ENCODE assay signal across 8 cellular contexts in genomic region chr5:180352116-180352975, GRCh38. TPM values are rescaled to one million over a fixed set of nuclear protein-coding genes. Genes with fewer than 3 reads are reported as not detected.
A peak's percentile ranks its signal among the peaks of the same experiment; 100 is the strongest.
DNase-seq lines count a peak whose midpoint lies in the region; ATAC-seq and TF ChIP-seq lines count a peak whose summit lies in the region.

No MANE protein-coding gene starts in this region.

- no peak overlapping the region for H3K4me2 ChIP-seq in Karpas-422 (ENCODE audit: low read depth, low read length, poor library complexity, severe bottlenecking)

- TF ChIP-seq CTCF in CD14-positive monocyte (IDR thresholded peaks at IDR 0.05), result no peak

- H3K36me3 ChIP-seq in ectodermal cell (ENCODE audit: control insufficient read depth, insufficient read depth, low read length) (no peaks in the 10 kb centered on the region), Karpas-422 (ENCODE audit: insufficient read depth, low read length) (no peaks in the 10 kb centered on the region)

- WGBS in ectodermal cell, 2 experiments, result 1% methylated on average over 89 of the region's 89 CpGs

- no peaks in the 10 kb centered on the region for H3K9me3 ChIP-seq in ectodermal cell (ENCODE audit: control insufficient read depth, low read length)
- H3K9me3 ChIP-seq in Karpas-422 (ENCODE audit: low read length), result no peaks in the 10 kb centered on the region

- H4K20me1 ChIP-seq in Karpas-422 (ENCODE audit: insufficient read depth, low read depth, low read length), result no peaks in the 10 kb centered on the region

- no peak for ATAC-seq in GM19455 (IDR thresholded peaks at IDR 0.05; ENCODE audit: unreplicated experiment)

- H3K27ac ChIP-seq in ectodermal cell (ENCODE audit: insufficient read depth, low read depth, low read length, poor library complexity, severe bottlenecking) (no peak overlapping the region), Karpas-422 (ENCODE audit: low read length) (no peak overlapping the region)

- peaks cover 0 to 2% of the 10 kb centered on the region in 2 donors for H3K36me3 Mint-ChIP-seq in CD14-positive monocyte

- DNase-seq in CD14-positive monocyte (ENCODE audit: low spot score), result no peak
- DNase-seq in HuH-7 (ENCODE audit: low spot score), result peak; percentile 42
- peak; percentile 25 for DNase-seq in mucosa of gallbladder (ENCODE audit: low spot score)
- DNase-seq in Karpas-422, result no peak
- DNase-seq in ACHN, result no peak
- DNase-seq in ureter (ENCODE audit: low spot score), result no peak

- intact Hi-C loops in CD14-positive monocyte (cut with micrococcal nuclease), result no loop called here

- H3K4me1 Mint-ChIP-seq in CD14-positive monocyte, result peaks cover 10% of the 10 kb centered on the region

- H3K9me2 ChIP-seq in Karpas-422 (replicated peaks; ENCODE audit: insufficient read depth, low read length), result no peaks in the 10 kb centered on the region

- H3K9me3 Mint-ChIP-seq in CD14-positive monocyte, result peaks cover 0 to 19% (median 9%) of the 10 kb centered on the region in 7 donors

- no peak overlapping the region for H3K27ac Mint-ChIP-seq in CD14-positive monocyte

- H3K27me3 ChIP-seq in ectodermal cell (ENCODE audit: control insufficient read depth, insufficient read depth, low read length, poor library complexity, severe bottlenecking) (peaks cover 36% of the 10 kb centered on the region), Karpas-422 (ENCODE audit: low read length) (no peaks in the 10 kb centered on the region)

- no peak overlapping the region for H2AFZ ChIP-seq in Karpas-422 (ENCODE audit: low read length)

- peaks cover 59 to 88% (median 71%) of the 10 kb centered on the region in 3 donors for H3K27me3 Mint-ChIP-seq in CD14-positive monocyte (ENCODE audit: low read depth in 3 of 3)

- H3K4me1 ChIP-seq in ectodermal cell (ENCODE audit: control insufficient read depth, insufficient read depth, low read length) (peaks cover 25% of the 10 kb centered on the region), Karpas-422 (ENCODE audit: low read length) (no peaks in the 10 kb centered on the region)

- in situ Hi-C loops in ACHN (cut with HindIII; ENCODE audit: low pct_ligation_motif_present, low pct_unique_long_range_greater_than_20kb, low sequenced_read_pairs), result no loop called here

- peak overlapping the region; percentile 37 to 61 for H3K4me3 Mint-ChIP-seq in CD14-positive monocyte

- H3K4me3 ChIP-seq in ectodermal cell (ENCODE audit: insufficient read depth, low read depth, low read length) (peak overlapping the region; percentile 77), Karpas-422 (ENCODE audit: low read length) (no peak overlapping the region)

- no peaks in the 10 kb centered on the region for H3K79me2 ChIP-seq in Karpas-422 (ENCODE audit: low read length)

- H3K9ac ChIP-seq in Karpas-422 (ENCODE audit: low read length), result no peak overlapping the region

RNA-seq across cellular contexts. Expression of gene GFPT2, which starts 0.8 kb away (rescaled TPM):
- not detected for polyA plus RNA-seq in CD14-positive monocyte
- 25.8 TPM for polyA plus RNA-seq in ectodermal cell (2013, experiment 1 of 4)
- 28.2 TPM for polyA plus RNA-seq in ectodermal cell (2013, experiment 2 of 4)
- 25.0 TPM for polyA plus RNA-seq in ectodermal cell (2013, experiment 3 of 4)
- polyA plus RNA-seq in ectodermal cell (2013, experiment 4 of 4), result 20.4 TPM
- total RNA-seq in mucosa of gallbladder (9.4 TPM), ureter (20.0 TPM)
- total RNA-seq in Karpas-422 (2014; rRNA removed; shearing (Covaris generic); ENCODE audit: low replicate concordance), result 11.7 TPM in 1 of 2 replicates, not detected in the other

Comparison
In these comparisons a context has a peak if more than half of its experiments do, and no peak if none do; other contexts are left out.
1. DNase-seq: peak in HuH-7 (single experiment) and mucosa of gallbladder (single experiment); none in CD14-positive monocyte (single experiment), Karpas-422 (single experiment), ACHN (single experiment) and ureter (single experiment).